ENCODE assay signal across 1 cellular context in the genomic region with DNA sequence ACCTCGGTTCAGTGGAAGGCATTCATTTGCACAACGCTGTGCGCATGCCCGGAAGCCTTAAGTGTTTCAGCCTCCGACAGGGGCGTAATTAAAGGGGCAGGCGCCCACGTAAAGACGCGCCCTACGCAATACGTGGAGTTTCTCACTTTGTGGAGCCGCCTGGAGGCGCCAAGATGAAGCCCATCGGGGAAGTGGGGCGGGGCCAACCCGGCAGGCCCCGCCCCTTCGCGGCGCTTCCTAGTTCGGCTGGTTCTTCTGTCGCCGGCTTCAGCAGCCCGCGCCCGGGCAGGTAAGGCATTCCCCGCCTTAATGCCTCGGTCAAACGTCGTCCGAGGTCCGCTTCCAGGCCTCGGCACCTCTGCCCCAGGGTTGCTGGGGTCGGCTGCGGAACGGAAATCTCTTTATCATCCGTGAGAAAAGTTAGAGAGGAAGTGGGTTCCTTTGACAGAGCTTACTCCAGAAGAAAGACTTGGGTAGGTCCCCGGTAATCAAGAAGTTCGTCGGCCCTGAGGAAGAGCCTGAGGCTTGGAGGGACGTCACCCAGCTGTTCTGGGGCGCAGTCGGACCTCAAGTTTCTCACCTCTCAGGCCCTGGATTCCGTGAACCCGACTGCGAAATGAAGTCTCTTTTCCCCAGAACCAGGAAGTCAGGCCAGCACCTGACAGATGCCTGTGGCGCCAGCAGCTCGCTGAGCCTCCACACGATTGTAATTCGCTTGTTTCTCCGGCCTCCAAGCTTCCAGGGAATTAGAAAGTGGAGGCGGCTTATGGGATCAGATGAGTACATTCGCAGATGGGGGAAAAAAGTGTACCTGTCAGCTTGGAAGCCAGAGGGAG.
TF ChIP-seq lines count a peak whose summit lies in the region.

Gene IRAK4 (plus strand): TSS at position 224 of the 836 bp plus-strand sequence. CDS start 9,161 bp downstream, outside the sequence.
Gene PUS7L (minus strand): TSS at position 63 of the 836 bp plus-strand sequence. CDS start 3,545 bp downstream, outside the sequence.

TF ChIP-seq in HepG2, 621 proteins besides CTCF, POLR2A, EP300 and RAD21 (continued from another document and continues in another):
- TF ChIP-seq, protein P1, sequence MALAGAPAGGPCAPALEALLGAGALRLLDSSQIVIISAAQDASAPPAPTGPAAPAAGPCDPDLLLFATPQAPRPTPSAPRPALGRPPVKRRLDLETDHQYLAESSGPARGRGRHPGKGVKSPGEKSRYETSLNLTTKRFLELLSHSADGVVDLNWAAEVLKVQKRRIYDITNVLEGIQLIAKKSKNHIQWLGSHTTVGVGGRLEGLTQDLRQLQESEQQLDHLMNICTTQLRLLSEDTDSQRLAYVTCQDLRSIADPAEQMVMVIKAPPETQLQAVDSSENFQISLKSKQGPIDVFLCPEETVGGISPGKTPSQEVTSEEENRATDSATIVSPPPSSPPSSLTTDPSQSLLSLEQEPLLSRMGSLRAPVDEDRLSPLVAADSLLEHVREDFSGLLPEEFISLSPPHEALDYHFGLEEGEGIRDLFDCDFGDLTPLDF (CRISPR knock-in tag; IDR thresholded peaks at IDR 0.05) = peak; percentile 57
- TF ChIP-seq HMG20B (CRISPR knock-in tag; conservative IDR thresholded peaks at IDR 0.05) (peak; percentile 36; the same call in 1 of the 2 replicates), SCMH1 (CRISPR knock-in tag; IDR thresholded peaks at IDR 0.05; ENCODE audit: borderline replicate concordance) (no peak), RFXAP (CRISPR knock-in tag; IDR thresholded peaks at IDR 0.05; ENCODE audit: borderline replicate concordance) (no peak), MAX (IDR thresholded peaks at IDR 0.05) (peak; percentile 15; the same call in 1 of the 2 replicates), CBX1 (IDR thresholded peaks at IDR 0.05; ENCODE audit: low read depth) (no peak), ZNF292 (CRISPR knock-in tag; IDR thresholded peaks at IDR 0.05; ENCODE audit: borderline replicate concordance, low read depth) (no peak), ZNF558 (CRISPR knock-in tag; IDR thresholded peaks at IDR 0.05; ENCODE audit: borderline replicate concordance) (no peak), ZFP82 (CRISPR knock-in tag; IDR thresholded peaks at IDR 0.05; ENCODE audit: borderline replicate concordance) (no peak; the same call in 1 of the 2 replicates), ZNF484 (CRISPR knock-in tag; IDR thresholded peaks at IDR 0.05; ENCODE audit: borderline replicate concordance, low read depth) (no peak), ASH2L (IDR thresholded peaks at IDR 0.05; ENCODE audit: insufficient read length, low read depth, low read length) (peak; percentile 60), ATF1 (CRISPR knock-in tag; IDR thresholded peaks at IDR 0.05) (peak; percentile 62; the same call in 1 of the 2 replicates), REST (IDR thresholded peaks at IDR 0.05; ENCODE audit: borderline replicate concordance in 1 of 2, low read depth in 1 of 2, low read length in 2 of 2) (0 out of 4 replicates have a peak, but pooled peaks of 1 of the 2 experiments have one; percentile 19), ZNF329 (CRISPR knock-in tag; IDR thresholded peaks at IDR 0.05; ENCODE audit: low read depth) (0 out of 2 replicates have a peak, but pooled peaks have one; percentile 41), WIZ (CRISPR knock-in tag; IDR thresholded peaks at IDR 0.05) (no peak), SYNCRIP (IDR thresholded peaks at IDR 0.05; ENCODE audit: insufficient read depth, low read depth, low read length) (no peak), DPF2 (CRISPR knock-in tag; IDR thresholded peaks at IDR 0.05; ENCODE audit: borderline replicate concordance, low read depth) (no peak), ZNF598 (CRISPR knock-in tag; IDR thresholded peaks at IDR 0.05; ENCODE audit: borderline replicate concordance) (no peak; the same call in 1 of the 2 replicates), NR2F2 (IDR thresholded peaks at IDR 0.05; ENCODE audit: borderline replicate concordance, low read depth) (no peak), ZNF24 (IDR thresholded peaks at IDR 0.05) (no peak), EED (CRISPR knock-in tag; IDR thresholded peaks at IDR 0.05) (no peak; the same call in 1 of the 2 replicates), NFE2L2 (IDR thresholded peaks at IDR 0.05; ENCODE audit: low read length) (no peak), ZNF670 (CRISPR knock-in tag; IDR thresholded peaks at IDR 0.05; ENCODE audit: borderline replicate concordance) (no peak), ZNF737 (CRISPR knock-in tag; IDR thresholded peaks at IDR 0.05; ENCODE audit: borderline replicate concordance) (no peak), ZNF746 (CRISPR knock-in tag; IDR thresholded peaks at IDR 0.05) (no peak), ZNF232 (CRISPR knock-in tag; IDR thresholded peaks at IDR 0.05; ENCODE audit: borderline replicate concordance) (0 out of 2 replicates have a peak, but pooled peaks have one; percentile 18), HNF1B (CRISPR knock-in tag; IDR thresholded peaks at IDR 0.05) (no peak; the same call in 1 of the 2 replicates), GATAD2A (CRISPR knock-in tag; IDR thresholded peaks at IDR 0.05) (no peak; the same call in 1 of the 2 replicates), ZFP41 (CRISPR knock-in tag; IDR thresholded peaks at IDR 0.05; ENCODE audit: borderline replicate concordance) (no peak), ZBTB7A (CRISPR knock-in tag; IDR thresholded peaks at IDR 0.05) (no peak), ZNF557 (CRISPR knock-in tag; IDR thresholded peaks at IDR 0.05) (no peak), THAP8 (CRISPR knock-in tag; IDR thresholded peaks at IDR 0.05; ENCODE audit: borderline replicate concordance) (no peak), ZNF234 (CRISPR knock-in tag; conservative IDR thresholded peaks at IDR 0.05) (no peak), KLF6 (CRISPR knock-in tag; IDR thresholded peaks at IDR 0.05) (no peak), ZNF766 (CRISPR knock-in tag; IDR thresholded peaks at IDR 0.05; ENCODE audit: borderline replicate concordance) (no peak), JUN (CRISPR knock-in tag; IDR thresholded peaks at IDR 0.05) (no peak), ARNTL (CRISPR knock-in tag; IDR thresholded peaks at IDR 0.05) (no peak)
- TF ChIP-seq, protein P2, sequence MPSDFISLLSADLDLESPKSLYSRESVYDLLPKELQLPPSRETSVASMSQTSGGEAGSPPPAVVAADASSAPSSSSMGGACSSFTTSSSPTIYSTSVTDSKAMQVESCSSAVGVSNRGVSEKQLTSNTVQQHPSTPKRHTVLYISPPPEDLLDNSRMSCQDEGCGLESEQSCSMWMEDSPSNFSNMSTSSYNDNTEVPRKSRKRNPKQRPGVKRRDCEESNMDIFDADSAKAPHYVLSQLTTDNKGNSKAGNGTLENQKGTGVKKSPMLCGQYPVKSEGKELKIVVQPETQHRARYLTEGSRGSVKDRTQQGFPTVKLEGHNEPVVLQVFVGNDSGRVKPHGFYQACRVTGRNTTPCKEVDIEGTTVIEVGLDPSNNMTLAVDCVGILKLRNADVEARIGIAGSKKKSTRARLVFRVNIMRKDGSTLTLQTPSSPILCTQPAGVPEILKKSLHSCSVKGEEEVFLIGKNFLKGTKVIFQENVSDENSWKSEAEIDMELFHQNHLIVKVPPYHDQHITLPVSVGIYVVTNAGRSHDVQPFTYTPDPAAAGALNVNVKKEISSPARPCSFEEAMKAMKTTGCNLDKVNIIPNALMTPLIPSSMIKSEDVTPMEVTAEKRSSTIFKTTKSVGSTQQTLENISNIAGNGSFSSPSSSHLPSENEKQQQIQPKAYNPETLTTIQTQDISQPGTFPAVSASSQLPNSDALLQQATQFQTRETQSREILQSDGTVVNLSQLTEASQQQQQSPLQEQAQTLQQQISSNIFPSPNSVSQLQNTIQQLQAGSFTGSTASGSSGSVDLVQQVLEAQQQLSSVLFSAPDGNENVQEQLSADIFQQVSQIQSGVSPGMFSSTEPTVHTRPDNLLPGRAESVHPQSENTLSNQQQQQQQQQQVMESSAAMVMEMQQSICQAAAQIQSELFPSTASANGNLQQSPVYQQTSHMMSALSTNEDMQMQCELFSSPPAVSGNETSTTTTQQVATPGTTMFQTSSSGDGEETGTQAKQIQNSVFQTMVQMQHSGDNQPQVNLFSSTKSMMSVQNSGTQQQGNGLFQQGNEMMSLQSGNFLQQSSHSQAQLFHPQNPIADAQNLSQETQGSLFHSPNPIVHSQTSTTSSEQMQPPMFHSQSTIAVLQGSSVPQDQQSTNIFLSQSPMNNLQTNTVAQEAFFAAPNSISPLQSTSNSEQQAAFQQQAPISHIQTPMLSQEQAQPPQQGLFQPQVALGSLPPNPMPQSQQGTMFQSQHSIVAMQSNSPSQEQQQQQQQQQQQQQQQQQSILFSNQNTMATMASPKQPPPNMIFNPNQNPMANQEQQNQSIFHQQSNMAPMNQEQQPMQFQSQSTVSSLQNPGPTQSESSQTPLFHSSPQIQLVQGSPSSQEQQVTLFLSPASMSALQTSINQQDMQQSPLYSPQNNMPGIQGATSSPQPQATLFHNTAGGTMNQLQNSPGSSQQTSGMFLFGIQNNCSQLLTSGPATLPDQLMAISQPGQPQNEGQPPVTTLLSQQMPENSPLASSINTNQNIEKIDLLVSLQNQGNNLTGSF (CRISPR knock-in tag; IDR thresholded peaks at IDR 0.05) = no peak
- TF ChIP-seq, protein P3, sequence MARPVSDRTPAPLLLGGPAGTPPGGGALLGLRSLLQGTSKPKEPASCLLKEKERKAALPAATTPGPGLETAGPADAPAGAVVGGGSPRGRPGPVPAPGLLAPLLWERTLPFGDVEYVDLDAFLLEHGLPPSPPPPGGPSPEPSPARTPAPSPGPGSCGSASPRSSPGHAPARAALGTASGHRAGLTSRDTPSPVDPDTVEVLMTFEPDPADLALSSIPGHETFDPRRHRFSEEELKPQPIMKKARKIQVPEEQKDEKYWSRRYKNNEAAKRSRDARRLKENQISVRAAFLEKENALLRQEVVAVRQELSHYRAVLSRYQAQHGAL (CRISPR knock-in tag; IDR thresholded peaks at IDR 0.05; ENCODE audit: not compliant biosample characterization) = no peak
- TF ChIP-seq, protein P4, sequence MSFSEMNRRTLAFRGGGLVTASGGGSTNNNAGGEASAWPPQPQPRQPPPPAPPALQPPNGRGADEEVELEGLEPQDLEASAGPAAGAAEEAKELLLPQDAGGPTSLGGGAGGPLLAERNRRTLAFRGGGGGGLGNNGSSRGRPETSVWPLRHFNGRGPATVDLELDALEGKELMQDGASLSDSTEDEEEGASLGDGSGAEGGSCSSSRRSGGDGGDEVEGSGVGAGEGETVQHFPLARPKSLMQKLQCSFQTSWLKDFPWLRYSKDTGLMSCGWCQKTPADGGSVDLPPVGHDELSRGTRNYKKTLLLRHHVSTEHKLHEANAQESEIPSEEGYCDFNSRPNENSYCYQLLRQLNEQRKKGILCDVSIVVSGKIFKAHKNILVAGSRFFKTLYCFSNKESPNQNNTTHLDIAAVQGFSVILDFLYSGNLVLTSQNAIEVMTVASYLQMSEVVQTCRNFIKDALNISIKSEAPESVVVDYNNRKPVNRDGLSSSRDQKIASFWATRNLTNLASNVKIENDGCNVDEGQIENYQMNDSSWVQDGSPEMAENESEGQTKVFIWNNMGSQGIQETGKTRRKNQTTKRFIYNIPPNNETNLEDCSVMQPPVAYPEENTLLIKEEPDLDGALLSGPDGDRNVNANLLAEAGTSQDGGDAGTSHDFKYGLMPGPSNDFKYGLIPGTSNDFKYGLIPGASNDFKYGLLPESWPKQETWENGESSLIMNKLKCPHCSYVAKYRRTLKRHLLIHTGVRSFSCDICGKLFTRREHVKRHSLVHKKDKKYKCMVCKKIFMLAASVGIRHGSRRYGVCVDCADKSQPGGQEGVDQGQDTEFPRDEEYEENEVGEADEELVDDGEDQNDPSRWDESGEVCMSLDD (CRISPR knock-in tag; IDR thresholded peaks at IDR 0.05; ENCODE audit: borderline replicate concordance) = no peak; the same call in 1 of the 2 replicates
